ENCODE assay signal across 8 cellular contexts in genomic region chr6:42451595-42452170, GRCh38. TPM values are rescaled to one million over a fixed set of nuclear protein-coding genes. Genes with fewer than 3 reads are reported as not detected.
DNase-seq lines count a peak whose midpoint lies in the region; ATAC-seq and TF ChIP-seq lines count a peak whose summit lies in the region.

TSS of gene TRERF1 (minus strand) at chr6:42451926. CDS start at chr6:42269590, 182,336 bp downstream.

- TF ChIP-seq CTCF in left lung (IDR thresholded peaks at IDR 0.05): no peak

- H3K4me1 ChIP-seq in left lung: peaks cover 8 to 46% of the 10 kb centered on the region in 2 donors

- peak; percentile 49 for ATAC-seq in HG02885 (IDR thresholded peaks at IDR 0.05; ENCODE audit: poor library complexity, unreplicated experiment)
- ATAC-seq in left lung: peak; percentile 42
- no peak for ATAC-seq in HG03457 (IDR thresholded peaks at IDR 0.05; ENCODE audit: unreplicated experiment)

- intact Hi-C loops in left lung (cut with DNase I): no loop called here

- H3K9me3 ChIP-seq in left lung: no peaks in the 10 kb centered on the region

- peaks cover 0 to 21% of the 10 kb centered on the region in 2 donors for H3K27me3 ChIP-seq in left lung

- H3K4me3 ChIP-seq in left lung: peak within 1 kb of the TSS; percentile 74 to 86

- DNase-seq in DMS114 treated with DMSO at 0.1 percent for 48 hours (lab: John Stamatoyannopoulos, UW; ENCODE audit: unreplicated experiment) (peak; percentile 72), NCI-H446 (lab: John Stamatoyannopoulos, UW) (peak; percentile 74 to 82), dedifferentiated amniotic fluid mesenchymal stem cell (ENCODE audit: extremely low spot score) (peak; percentile 55), left lung (peak; percentile 61 to 85)
- DNase-seq in activated CD4-positive, alpha-beta T cell treated with anti-CD3 and anti-CD28 coated beads for 1 hour: peak; percentile 31
- peak; percentile 45 to 49 for DNase-seq in stimulated activated CD4-positive, alpha-beta T cell treated with anti-CD3 and anti-CD28 coated beads, Interleukin-4, amount 100 ng/mL, for 4 hours

- no peaks in the 10 kb centered on the region for H3K36me3 ChIP-seq in left lung

- H3K27ac ChIP-seq in left lung: peak within 1 kb of the TSS; percentile 79 to 91

RNA-seq across cellular contexts. Expression of gene TRERF1, which starts in this region (rescaled TPM):
- 1 to 10 TPM; 3.7 to 6.7 TPM for total RNA-seq in left lung
